In the genomic region with DNA sequence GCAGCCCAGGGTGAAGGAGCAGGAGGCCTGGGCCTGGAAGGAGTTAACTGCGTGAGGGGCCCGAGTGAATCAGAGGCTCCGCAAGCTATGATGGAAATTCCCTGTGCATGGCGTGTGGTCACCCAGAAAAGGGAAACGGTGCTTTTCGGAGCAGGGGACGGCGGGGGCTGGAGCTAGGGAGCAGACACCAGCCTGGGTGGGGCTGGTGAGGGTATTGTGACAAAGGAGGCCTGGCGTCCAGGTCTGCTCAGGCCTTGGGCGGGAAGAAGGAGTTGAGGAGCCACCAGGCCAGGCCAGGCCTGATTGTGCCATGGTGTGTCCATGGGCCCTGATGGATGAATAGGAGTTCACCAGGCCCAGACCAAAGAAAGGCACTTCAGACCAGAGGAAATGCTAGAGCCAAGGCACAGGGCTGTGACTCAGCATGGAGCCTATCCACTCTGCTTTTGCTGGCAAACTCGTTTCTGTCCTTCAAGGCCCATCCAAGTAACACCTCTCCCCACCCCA, we compare ENCODE assay signal across 13 cellular contexts. TPM values are rescaled to one million over a fixed set of nuclear protein-coding genes. Genes with fewer than 3 reads are reported as not detected.
DNase-seq lines count a peak whose midpoint lies in the region; ATAC-seq and TF ChIP-seq lines count a peak whose summit lies in the region.
"Had no signal": no experiment of that assay in that cellular context is flagged by ENCODE, and none has a peak within 500 bp of the region (broad histone marks: within the 10 kb centered on the region; RNA-seq: fewer than 3 reads in every experiment).

No MANE protein-coding gene starts in this region.

- peak in 1 of 2 donors; percentile 29 for TF ChIP-seq EP300 in tibial nerve (IDR thresholded peaks at IDR 0.05)

- intact Hi-C loops in adrenal gland (cut with DNase I): no loop called here

- H3K27me3 ChIP-seq in adrenal gland: no peaks in the 10 kb centered on the region
- H3K27me3 ChIP-seq in liver (ENCODE audit: control insufficient read depth in 4 of 4, insufficient read depth in 4 of 4, low read length in 3 of 4): no peaks in the 10 kb centered on the region
- H3K27me3 ChIP-seq in tibial nerve: no peaks in the 10 kb centered on the region

- no peak overlapping the region for H3K9ac ChIP-seq in liver (ENCODE audit: low read depth in 1 of 2, low read length in 2 of 2)

- peak overlapping the region in 4 of 5 donors; percentile 61 to 86 (median 74) for H3K27ac ChIP-seq in adrenal gland
- H3K27ac ChIP-seq in liver (ENCODE audit: low read depth in 1 of 2, low read length in 2 of 2): peak overlapping the region; percentile 47 to 74
- H3K27ac ChIP-seq in tibial nerve: peak overlapping the region in 3 of 4 donors; percentile 6 to 55 (median 27)

- H3K36me3 ChIP-seq in adrenal gland (replicated peaks in 1 of 2) (no peaks in the 10 kb centered on the region), liver (ENCODE audit: control insufficient read depth in 4 of 4, insufficient read depth in 3 of 4, low read depth in 1 of 4, low read length in 3 of 4) (no peaks in the 10 kb centered on the region), tibial nerve (no peaks in the 10 kb centered on the region)

- 75 to 83% (median 77%) methylated on average over 11 of the region's 11 CpGs for WGBS in adrenal gland, 4 donors
- WGBS in liver: 85% methylated on average over 11 of the region's 11 CpGs
- 62 to 73% methylated on average over 11 of the region's 11 CpGs for WGBS in tibial nerve, 2 donors

- H3K9me3 ChIP-seq in adrenal gland (replicated peaks in 1 of 3) (no peaks in the 10 kb centered on the region), liver (ENCODE audit: control insufficient read depth in 4 of 4, low read length in 3 of 4) (no peaks in the 10 kb centered on the region), tibial nerve (no peaks in the 10 kb centered on the region)

- peak; percentile 46 for DNase-seq in activated CD8-positive, alpha-beta memory T cell treated with anti-CD3 and anti-CD28 coated beads, Interleukin-2, amount 50 U/mL, for 48 hours
- no peak for DNase-seq in activated CD8-positive, alpha-beta memory T cell treated with anti-CD3 and anti-CD28 coated beads for 24 hours
- DNase-seq in adrenal gland: peak in 1 of 7 donors; percentile 51
- no peak for DNase-seq in tibial nerve (ENCODE audit: low spot score in 2 of 2)
- no peak for DNase-seq in NCI-H1092 treated with DMSO at 0.1 percent for 48 hours (lab: John Stamatoyannopoulos, UW)
- no peak for DNase-seq in DMS53 (lab: John Stamatoyannopoulos, UW)
- DNase-seq: activated CD4-positive, alpha-beta T cell treated with anti-CD3 and anti-CD28 coated beads for 1 hour; activated naive CD4-positive, alpha-beta T cell treated with anti-CD3 and anti-CD28 coated beads for 36 hours; naive B cell; NCI-H1436; PC-3 had no signal

- H3K4me3 ChIP-seq in adrenal gland: no peak overlapping the region
- H3K4me3 ChIP-seq in liver (ENCODE audit: low read depth in 1 of 3, low read length in 3 of 3): no peak overlapping the region
- no peak overlapping the region for H3K4me3 ChIP-seq in tibial nerve

- TF ChIP-seq POLR2A in adrenal gland (IDR thresholded peaks at IDR 0.05) (no peak), tibial nerve (IDR thresholded peaks at IDR 0.05) (no peak)

- H3K4me1 ChIP-seq in adrenal gland (replicated peaks in 1 of 2) (no peaks in the 10 kb centered on the region), liver (ENCODE audit: control insufficient read depth in 4 of 4, insufficient read depth in 4 of 4, low read length in 3 of 4) (peaks cover 0 to 9% (median 0%) of the 10 kb centered on the region in 4 donors), tibial nerve (peaks cover 0 to 23% (median 0%) of the 10 kb centered on the region in 4 donors)

- no peak for TF ChIP-seq RAD21 in liver (IDR thresholded peaks at IDR 0.05)

- no peak for ATAC-seq in GM21723 (IDR thresholded peaks at IDR 0.05; ENCODE audit: unreplicated experiment)
- ATAC-seq: PC-3 had no signal

- TF ChIP-seq CTCF in adrenal gland (IDR thresholded peaks at IDR 0.05) (no peak), liver (IDR thresholded peaks at IDR 0.05; ENCODE audit: low read depth, low read length, missing input control) (no peak), tibial nerve (IDR thresholded peaks at IDR 0.05) (no peak)

TF ChIP-seq in liver, 16 proteins besides CTCF, POLR2A, EP300 and RAD21 (continues in another document):
- TF ChIP-seq RXRA (IDR thresholded peaks at IDR 0.05) (no peak), YY1 (IDR thresholded peaks at IDR 0.05) (no peak), GABPA (IDR thresholded peaks at IDR 0.05 in 1 of 2, conservative IDR thresholded peaks at IDR 0.05 in 1 of 2) (no peak), FOXA2 (IDR thresholded peaks at IDR 0.05) (no peak), FOXA1 (IDR thresholded peaks at IDR 0.05) (no peak), JUND (IDR thresholded peaks at IDR 0.05) (no peak), NR2F2 (IDR thresholded peaks at IDR 0.05) (no peak), TAF1 (conservative IDR thresholded peaks at IDR 0.05) (no peak), SP1 (IDR thresholded peaks at IDR 0.05) (no peak), EGR1 (IDR thresholded peaks at IDR 0.05; ENCODE audit: low read depth in 2 of 2) (no peak)
- TF ChIP-seq, protein P1, sequence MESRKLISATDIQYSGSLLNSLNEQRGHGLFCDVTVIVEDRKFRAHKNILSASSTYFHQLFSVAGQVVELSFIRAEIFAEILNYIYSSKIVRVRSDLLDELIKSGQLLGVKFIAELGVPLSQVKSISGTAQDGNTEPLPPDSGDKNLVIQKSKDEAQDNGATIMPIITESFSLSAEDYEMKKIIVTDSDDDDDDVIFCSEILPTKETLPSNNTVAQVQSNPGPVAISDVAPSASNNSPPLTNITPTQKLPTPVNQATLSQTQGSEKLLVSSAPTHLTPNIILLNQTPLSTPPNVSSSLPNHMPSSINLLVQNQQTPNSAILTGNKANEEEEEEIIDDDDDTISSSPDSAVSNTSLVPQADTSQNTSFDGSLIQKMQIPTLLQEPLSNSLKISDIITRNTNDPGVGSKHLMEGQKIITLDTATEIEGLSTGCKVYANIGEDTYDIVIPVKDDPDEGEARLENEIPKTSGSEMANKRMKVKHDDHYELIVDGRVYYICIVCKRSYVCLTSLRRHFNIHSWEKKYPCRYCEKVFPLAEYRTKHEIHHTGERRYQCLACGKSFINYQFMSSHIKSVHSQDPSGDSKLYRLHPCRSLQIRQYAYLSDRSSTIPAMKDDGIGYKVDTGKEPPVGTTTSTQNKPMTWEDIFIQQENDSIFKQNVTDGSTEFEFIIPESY (IDR thresholded peaks at IDR 0.05): no peak
- TF ChIP-seq, protein P2, sequence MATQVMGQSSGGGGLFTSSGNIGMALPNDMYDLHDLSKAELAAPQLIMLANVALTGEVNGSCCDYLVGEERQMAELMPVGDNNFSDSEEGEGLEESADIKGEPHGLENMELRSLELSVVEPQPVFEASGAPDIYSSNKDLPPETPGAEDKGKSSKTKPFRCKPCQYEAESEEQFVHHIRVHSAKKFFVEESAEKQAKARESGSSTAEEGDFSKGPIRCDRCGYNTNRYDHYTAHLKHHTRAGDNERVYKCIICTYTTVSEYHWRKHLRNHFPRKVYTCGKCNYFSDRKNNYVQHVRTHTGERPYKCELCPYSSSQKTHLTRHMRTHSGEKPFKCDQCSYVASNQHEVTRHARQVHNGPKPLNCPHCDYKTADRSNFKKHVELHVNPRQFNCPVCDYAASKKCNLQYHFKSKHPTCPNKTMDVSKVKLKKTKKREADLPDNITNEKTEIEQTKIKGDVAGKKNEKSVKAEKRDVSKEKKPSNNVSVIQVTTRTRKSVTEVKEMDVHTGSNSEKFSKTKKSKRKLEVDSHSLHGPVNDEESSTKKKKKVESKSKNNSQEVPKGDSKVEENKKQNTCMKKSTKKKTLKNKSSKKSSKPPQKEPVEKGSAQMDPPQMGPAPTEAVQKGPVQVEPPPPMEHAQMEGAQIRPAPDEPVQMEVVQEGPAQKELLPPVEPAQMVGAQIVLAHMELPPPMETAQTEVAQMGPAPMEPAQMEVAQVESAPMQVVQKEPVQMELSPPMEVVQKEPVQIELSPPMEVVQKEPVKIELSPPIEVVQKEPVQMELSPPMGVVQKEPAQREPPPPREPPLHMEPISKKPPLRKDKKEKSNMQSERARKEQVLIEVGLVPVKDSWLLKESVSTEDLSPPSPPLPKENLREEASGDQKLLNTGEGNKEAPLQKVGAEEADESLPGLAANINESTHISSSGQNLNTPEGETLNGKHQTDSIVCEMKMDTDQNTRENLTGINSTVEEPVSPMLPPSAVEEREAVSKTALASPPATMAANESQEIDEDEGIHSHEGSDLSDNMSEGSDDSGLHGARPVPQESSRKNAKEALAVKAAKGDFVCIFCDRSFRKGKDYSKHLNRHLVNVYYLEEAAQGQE (IDR thresholded peaks at IDR 0.05): no peak
- TF ChIP-seq, protein P3, sequence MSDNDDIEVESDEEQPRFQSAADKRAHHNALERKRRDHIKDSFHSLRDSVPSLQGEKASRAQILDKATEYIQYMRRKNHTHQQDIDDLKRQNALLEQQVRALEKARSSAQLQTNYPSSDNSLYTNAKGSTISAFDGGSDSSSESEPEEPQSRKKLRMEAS (IDR thresholded peaks at IDR 0.05): no peak

RNA-seq across cellular contexts. Expression of a gene that starts 12.8 kb away (rescaled TPM):
- total RNA-seq in adrenal gland (10 to 100 TPM; 26.3 to 65.6 (median 42.1) TPM), liver (10 to 100 TPM; 12.5 to 14.2 TPM), tibial nerve (10 to 100 TPM; 18.8 to 73.5 (median 25.2) TPM)
- polyA plus RNA-seq in adrenal gland (10 to 100 TPM in 2 of 3 donors, 1 to 10 TPM in 1; 7.0 to 79.2 (median 43.0) TPM), liver (10 to 100 TPM in 1 of 2 donors, 1 to 10 TPM in 1; 2.3 to 14.4 TPM)
- total RNA-seq: activated naive CD4-positive, alpha-beta T cell treated with anti-CD3 and anti-CD28 coated beads for 36 hours had no signal

RNA-seq across cellular contexts. Expression of a gene that starts 17.3 kb away (rescaled TPM):
- total RNA-seq in adrenal gland (10 to 100 TPM; 35.8 to 92.9 (median 58.6) TPM), liver (10 to 100 TPM in 1 of 2 donors, 1 to 10 TPM in 1; 8.2 to 13.0 TPM), tibial nerve (100 to 1,000 TPM in 3 of 4 donors, 10 to 100 TPM in 1; 91.6 to 142 (median 116) TPM)
- polyA plus RNA-seq in adrenal gland (10 to 100 TPM in 2 of 3 donors, 1 to 10 TPM in 1; 8.2 to 80.5 (median 64.5) TPM), liver (10 to 100 TPM in 1 of 2 donors, 1 to 10 TPM in 1; 8.4 to 17.5 TPM)

RNA-seq across cellular contexts. Expression of a gene that starts 35.1 kb away (rescaled TPM):
- total RNA-seq in adrenal gland (100 to 1,000 TPM in 5 of 8 donors, 10 to 100 TPM in 3; 85.4 to 164 (median 123) TPM), liver (10 to 100 TPM; 58.0 to 96.6 TPM), tibial nerve (100 to 1,000 TPM; 103 to 147 (median 128) TPM)
- polyA plus RNA-seq in adrenal gland (100 to 1,000 TPM; 110 to 291 (median 137) TPM), liver (100 to 1,000 TPM; 110 TPM)

RNA-seq across cellular contexts. Expression of a gene that starts 38.6 kb away (rescaled TPM):
- total RNA-seq in adrenal gland (1 to 10 TPM in 7 of 8 donors, under 1 TPM in 1; 0.54 to 4.4 (median 1.8) TPM), liver (under 1 TPM in 1 of 2 donors, not detected in 1; 0.25 TPM), tibial nerve (under 1 TPM in 2 of 4 donors, not detected in 2; 0.21 to 0.60 TPM)
- polyA plus RNA-seq in adrenal gland (1 to 10 TPM; 1.5 to 5.8 (median 2.9) TPM), liver (under 1 TPM in 1 of 2 donors, not detected in 1; 0.01 TPM)
- total RNA-seq: activated naive CD4-positive, alpha-beta T cell treated with anti-CD3 and anti-CD28 coated beads for 36 hours; PC-3 had no signal

RNA-seq across cellular contexts. Expression of a gene that starts 57.8 kb away (rescaled TPM):
- 1 to 10 TPM in 7 of 8 donors, under 1 TPM in 1; 0.18 to 5.1 (median 2.1) TPM for total RNA-seq in adrenal gland
- polyA plus RNA-seq in adrenal gland: 1 to 10 TPM in 2 of 3 donors, under 1 TPM in 1; 0.33 to 4.7 (median 3.9) TPM
- under 1 TPM in 1 of 2 donors, not detected in 1; 0.59 TPM for total RNA-seq in liver
- under 1 TPM; 0.12 to 0.28 TPM for polyA plus RNA-seq in liver
- 1 to 10 TPM; 2.2 to 6.7 (median 2.7) TPM for total RNA-seq in tibial nerve
- total RNA-seq: activated naive CD4-positive, alpha-beta T cell treated with anti-CD3 and anti-CD28 coated beads for 36 hours; PC-3 had no signal
